ENCODE assay signal across 22 cellular contexts in genomic region chr11:95434489-95435057, GRCh38.
"Had no signal": no experiment of that assay in that cellular context is flagged by ENCODE, and none has a peak within 500 bp of the region (broad histone marks: within the 10 kb centered on the region; RNA-seq: fewer than 3 reads in every experiment).

No MANE protein-coding gene starts in this region.

- H3K36me3 ChIP-seq: breast epithelium, left lung, stomach, suprapubic skin, tibial nerve had no signal

- FAIRE-seq: colon, small intestine had no signal

- H3K27me3 Mint-ChIP-seq: activated naive CD8-positive, alpha-beta T cell; stimulated activated memory B cell treated with anti-CD40 and anti-IgM and Interleukin-4, amounts not matched to agents 10 μg/mL and 1 μg/mL and 100 μg/mL, for 72 hours had no signal

- H3K4me1 ChIP-seq: breast epithelium, left lung, stomach had no signal

- H3K27ac Mint-ChIP-seq: activated naive CD8-positive, alpha-beta T cell; activated T-cell treated with anti-CD3 and anti-CD28 coated beads, Interleukin-2, amount 50 U/mL, for 72 hours; naive B cell; stimulated activated memory B cell treated with anti-CD40 and anti-IgM and Interleukin-4, amounts not matched to agents 10 μg/mL and 1 μg/mL and 100 μg/mL, for 72 hours; T-cell had no signal

- H3K27ac ChIP-seq: breast epithelium, foreskin keratinocyte, left lung, stomach, suprapubic skin, tibial nerve, VCaP had no signal

- H3K27me3 ChIP-seq: breast epithelium, foreskin keratinocyte, left lung, stomach, suprapubic skin, tibial nerve had no signal

- H3K36me3 Mint-ChIP-seq: activated naive CD8-positive, alpha-beta T cell; naive B cell; stimulated activated memory B cell treated with anti-CD40 and anti-IgM and Interleukin-4, amounts not matched to agents 10 μg/mL and 1 μg/mL and 100 μg/mL, for 72 hours; T-cell had no signal

- H3K9me3 ChIP-seq: breast epithelium, left lung, stomach, suprapubic skin, tibial nerve had no signal

- H3K4me3 ChIP-seq: breast epithelium, left lung, lung, stomach, suprapubic skin, tibial nerve had no signal

- DNase-seq: activated effector memory CD4-positive, alpha-beta T cell treated with anti-CD3 and anti-CD28 coated beads, Interleukin-2, amount 50 U/mL, for 16 hours; activated T-cell treated with anti-CD3 and anti-CD28 coated beads, Interleukin-2, amount 50 U/mL, for 72 hours; amniotic stem cell; effector memory CD4-positive, alpha-beta T cell; foreskin keratinocyte; kidney glomerular epithelial cell; left lung; naive B cell; small intestine; stimulated activated CD4-positive, alpha-beta T cell treated with anti-CD3 and anti-CD28 coated beads, Interleukin-15, amount 100 ng/mL, for 24 hours; stomach; T-cell had no signal

- H3K4me1 Mint-ChIP-seq: central memory CD8-positive, alpha-beta T cell; naive B cell; stimulated activated memory B cell treated with anti-CD40 and anti-IgM and Interleukin-4, amounts not matched to agents 10 μg/mL and 1 μg/mL and 100 μg/mL, for 72 hours had no signal

- H3K4me3 Mint-ChIP-seq: activated naive CD8-positive, alpha-beta T cell; activated T-cell treated with anti-CD3 and anti-CD28 coated beads, Interleukin-2, amount 50 U/mL, for 72 hours; central memory CD8-positive, alpha-beta T cell; naive B cell; stimulated activated memory B cell treated with anti-CD40 and anti-IgM and Interleukin-4, amounts not matched to agents 10 μg/mL and 1 μg/mL and 100 μg/mL, for 72 hours; T-cell had no signal

- H3K9me3 Mint-ChIP-seq: activated T-cell treated with anti-CD3 and anti-CD28 coated beads, Interleukin-2, amount 50 U/mL, for 72 hours; central memory CD8-positive, alpha-beta T cell; stimulated activated memory B cell treated with anti-CD40 and anti-IgM and Interleukin-4, amounts not matched to agents 10 μg/mL and 1 μg/mL and 100 μg/mL, for 72 hours; T-cell had no signal

- ATAC-seq: activated CD4-positive, CD25-positive, alpha-beta regulatory T cell treated with anti-CD3 and anti-CD28 coated beads, Interleukin-2, amount 50 U/mL, for 24 hours; activated T-cell treated with anti-CD3 and anti-CD28 coated beads, Interleukin-2, amount 50 U/mL, for 72 hours; foreskin keratinocyte; left lung; stimulated activated memory B cell treated with anti-CD40 and anti-IgM and Interleukin-4, amounts not matched to agents 10 μg/mL and 1 μg/mL and 100 μg/mL, for 72 hours had no signal
